In genomic region chr1:10378071-10378841, GRCh38 we compare ENCODE assay signal across 8 cellular contexts. TPM values are rescaled to one million over a fixed set of nuclear protein-coding genes. Genes with fewer than 3 reads are reported as not detected.
DNase-seq lines count a peak whose midpoint lies in the region; ATAC-seq and TF ChIP-seq lines count a peak whose summit lies in the region.

No MANE protein-coding gene starts in this region.

- H3K4me3 ChIP-seq in LNCaP clone FGC (ENCODE audit: low read depth, low read length): no peak overlapping the region
- no peak overlapping the region for H3K4me3 ChIP-seq in astrocyte of the spinal cord (ENCODE audit: low read depth, low read length)
- H3K4me3 ChIP-seq in testis: no peak overlapping the region

- no peaks in the 10 kb centered on the region for H3K9me3 ChIP-seq in testis

- TF ChIP-seq CTCF in LNCaP clone FGC (IDR thresholded peaks at IDR 0.05; ENCODE audit: control insufficient read depth, extremely low read depth, insufficient read depth) (no peak), astrocyte of the spinal cord (IDR thresholded peaks at IDR 0.05; ENCODE audit: low read depth, low read length) (no peak), testis (IDR thresholded peaks at IDR 0.05) (no peak)

- ATAC-seq in GM18505 (IDR thresholded peaks at IDR 0.05; ENCODE audit: unreplicated experiment): no peak

- intact Hi-C loops in testis (cut with DNase I; ENCODE audit: low total_unique reads): loop anchor here (5.0 kb wide), 1 partner anchor 49 kb away; no protein-coding TSS in a partner anchor

- in situ Hi-C loops in astrocyte of the spinal cord (cut with HindIII; ENCODE audit: low sequenced_read_pairs): no loop called here

- H3K27me3 ChIP-seq in testis: no peaks in the 10 kb centered on the region

- peak; percentile 87 for DNase-seq in LNCaP clone FGC (ENCODE audit: low read depth)
- peak; percentile 89 for DNase-seq in astrocyte of the spinal cord (ENCODE audit: low read depth, low spot score)
- peak; percentile 51 for DNase-seq in kidney tubule cell (ENCODE audit: low spot score)
- DNase-seq in testis: peak; percentile 94
- no peak for DNase-seq in NCI-H187 (lab: John Stamatoyannopoulos, UW)
- no peak for DNase-seq in T-helper 9 cell
- no peak for DNase-seq in DMS 273 treated with DMSO at 0.1 percent for 48 hours (lab: John Stamatoyannopoulos, UW)

- H3K36me3 ChIP-seq in testis (ENCODE audit: low read depth, missing control alignments): no peaks in the 10 kb centered on the region

- H3K27ac ChIP-seq in testis: peak overlapping the region; percentile 70 to 72

- H3K4me1 ChIP-seq in testis: peaks cover 41% of the 10 kb centered on the region

- 34 to 51% methylated on average over 15 of the region's 15 CpGs for WGBS in testis, 2 donors

- no peak for TF ChIP-seq POLR2A in testis (IDR thresholded peaks at IDR 0.05)
- TF ChIP-seq POLR2A in GM18505 (IDR thresholded peaks at IDR 0.05; ENCODE audit: borderline replicate concordance, extremely low read depth, insufficient read depth, insufficient read length): no peak

RNA-seq across cellular contexts. Expression of gene PGD, which starts 20.6 kb away (rescaled TPM):
- total RNA-seq in testis: 100 to 1,000 TPM; 209 to 241 TPM
- 208 TPM for polyA plus RNA-seq in testis (ENCODE audit: insufficient read depth, low read depth, low replicate concordance)

RNA-seq across cellular contexts. Expression of gene CENPS, which starts 52.0 kb away (rescaled TPM):
- 10 to 100 TPM; 26.4 to 49.6 TPM for total RNA-seq in testis
- polyA plus RNA-seq in testis (ENCODE audit: insufficient read depth, low read depth, low replicate concordance): 125 TPM

Comparison
In these comparisons a context has a peak if more than half of its experiments do, and no peak if none do; other contexts are left out.
1. DNase-seq: peak in LNCaP clone FGC (single experiment), astrocyte of the spinal cord (single experiment), kidney tubule cell (single experiment) and testis (single experiment); none in NCI-H187 (0 of 2), T-helper 9 cell (single experiment) and DMS 273 treated with DMSO at 0.1 percent for 48 hours (single experiment).